8 cellular contexts compared by ENCODE assay signal in genomic region chr20:1816384-1817381, GRCh38.
DNase-seq lines count a peak whose midpoint lies in the region; ATAC-seq and TF ChIP-seq lines count a peak whose summit lies in the region.

No MANE protein-coding gene starts in this region.

- H4K20me1 ChIP-seq in neural progenitor cell (ENCODE audit: low read depth), result no peaks in the 10 kb centered on the region

- no peaks in the 10 kb centered on the region for H3K9me3 ChIP-seq in neural progenitor cell (ENCODE audit: low read depth)

- H3K27me3 Mint-ChIP-seq in neural progenitor cell (ENCODE audit: insufficient read depth, low read depth), result peaks cover 6% of the 10 kb centered on the region

- DNase-seq in C1 segment of cervical spinal cord (lab: John Stamatoyannopoulos, UW) (peak in 12 of 14 donors; percentile 34 to 85 (median 77)), NCI-H1105 (lab: John Stamatoyannopoulos, UW) (peak; percentile 33), ecto neural progenitor cell (ENCODE audit: low spot score) (peak; percentile 26), neural progenitor cell (ENCODE audit: low spot score) (peak; percentile 51), NCI-H1436 treated with DMSO at 0.1 percent for 48 hours (lab: John Stamatoyannopoulos, UW) (no peak), germinal center (ENCODE audit: low spot score) (no peak)

- H3K36me3 ChIP-seq in neural progenitor cell, result no peaks in the 10 kb centered on the region

- ATAC-seq in GM19452 (IDR thresholded peaks at IDR 0.05; ENCODE audit: unreplicated experiment) (no peak), HG03025 (IDR thresholded peaks at IDR 0.05; ENCODE audit: low FRiP score, unreplicated experiment) (no peak)

- H3K4me1 ChIP-seq in neural progenitor cell, result peaks cover 39% of the 10 kb centered on the region

- no peak overlapping the region for H3K9ac ChIP-seq in neural progenitor cell

- H2AFZ ChIP-seq in neural progenitor cell (replicated peaks), result peak overlapping the region; percentile 42

- peaks cover 6% of the 10 kb centered on the region for H3K9me3 Mint-ChIP-seq in neural progenitor cell

- H3K79me2 ChIP-seq in neural progenitor cell (ENCODE audit: low read depth), result no peaks in the 10 kb centered on the region

- TF ChIP-seq CTCF in neural progenitor cell (IDR thresholded peaks at IDR 0.05), result no peak

- no peak overlapping the region for H3K4me3 ChIP-seq in neural progenitor cell

- H3K4me3 Mint-ChIP-seq in neural progenitor cell, result no peak overlapping the region

- no peaks in the 10 kb centered on the region for H3K27me3 ChIP-seq in neural progenitor cell

- no peaks in the 10 kb centered on the region for H3K36me3 Mint-ChIP-seq in neural progenitor cell

- peaks cover 50% of the 10 kb centered on the region for H3K4me1 Mint-ChIP-seq in neural progenitor cell

- H3F3A ChIP-seq in neural progenitor cell (ENCODE audit: low read depth), result peaks cover 11% of the 10 kb centered on the region

- peak overlapping the region; percentile 38 for H3K27ac Mint-ChIP-seq in neural progenitor cell

- peak overlapping the region; percentile 21 for H3K4me2 ChIP-seq in neural progenitor cell

- H3K27ac ChIP-seq in neural progenitor cell, result no peak overlapping the region

Comparison
In these comparisons a context has a peak if more than half of its experiments do, and no peak if none do; other contexts are left out.
1. DNase-seq: peak in C1 segment of cervical spinal cord (12 of 14), NCI-H1105 (single experiment), ecto neural progenitor cell (single experiment) and neural progenitor cell (single experiment); none in NCI-H1436 treated with DMSO at 0.1 percent for 48 hours (single experiment) and germinal center (single experiment).